ENCODE assay signal across 11 cellular contexts in genomic region chr20:3933126-3933684, GRCh38. TPM values are rescaled to one million over a fixed set of nuclear protein-coding genes. Genes with fewer than 3 reads are reported as not detected.
DNase-seq lines count a peak whose midpoint lies in the region; ATAC-seq and TF ChIP-seq lines count a peak whose summit lies in the region.
"Had no signal": no experiment of that assay in that cellular context is flagged by ENCODE, and none has a peak within 500 bp of the region (broad histone marks: within the 10 kb centered on the region; RNA-seq: fewer than 3 reads in every experiment).

No MANE protein-coding gene starts in this region.

- H3K9me3 Mint-ChIP-seq in T-helper 1 cell treated with Interleukin-12 subunit alpha and Interleukin-12 subunit beta and Interleukin-4 antibody, amounts not matched to agents 30 μg/mL and 1 μg/mL, for 36 hours = peaks cover 3% of the 10 kb centered on the region
- H3K9me3 Mint-ChIP-seq: nephron progenitor cell had no signal

- H3K27me3 Mint-ChIP-seq in T-helper 1 cell treated with Interleukin-12 subunit alpha and Interleukin-12 subunit beta and Interleukin-4 antibody, amounts not matched to agents 30 μg/mL and 1 μg/mL, for 36 hours (ENCODE audit: low read depth) = no peaks in the 10 kb centered on the region
- H3K27me3 Mint-ChIP-seq: IgD-negative memory B cell had no signal

- ATAC-seq in gastroesophageal sphincter = no peak
- ATAC-seq in GM21737 (IDR thresholded peaks at IDR 0.05; ENCODE audit: unreplicated experiment) = no peak
- no peak for ATAC-seq in GM19035 (IDR thresholded peaks at IDR 0.05; ENCODE audit: unreplicated experiment)
- ATAC-seq: HCT116 had no signal

- peaks cover 0 to 23% (median 0%) of the 10 kb centered on the region in 4 donors for H3K4me1 ChIP-seq in Peyer's patch
- peaks cover 7 to 75% (median 22%) of the 10 kb centered on the region in 3 donors for H3K4me1 ChIP-seq in gastroesophageal sphincter
- peaks cover 11 to 71% (median 32%) of the 10 kb centered on the region in 4 donors for H3K4me1 ChIP-seq in stomach

- no peak for TF ChIP-seq CTCF in Peyer's patch (IDR thresholded peaks at IDR 0.05)
- no peak for TF ChIP-seq CTCF in gastroesophageal sphincter (IDR thresholded peaks at IDR 0.05)
- TF ChIP-seq CTCF in stomach (IDR thresholded peaks at IDR 0.05) = no peak

- H3K9me3 ChIP-seq in Peyer's patch = no peaks in the 10 kb centered on the region
- no peaks in the 10 kb centered on the region for H3K9me3 ChIP-seq in gastroesophageal sphincter
- H3K9me3 ChIP-seq in stomach = no peaks in the 10 kb centered on the region

- intact Hi-C loops in stomach (cut with DNase I; ENCODE audit: low total_unique reads) = no loop called here

- peak overlapping the region; percentile 75 for H3K27ac Mint-ChIP-seq in T-helper 1 cell treated with Interleukin-12 subunit alpha and Interleukin-12 subunit beta and Interleukin-4 antibody, amounts not matched to agents 30 μg/mL and 1 μg/mL, for 36 hours

- WGBS in gastroesophageal sphincter (ENCODE audit: low coverage in 1 of 2), 2 donors = 49% methylated on average over 4 of the region's 7 CpGs; no CpG with 5 or more reads in 1 of the 2 donors
- 70 to 80% (median 77%) methylated on average over 7 of the region's 7 CpGs for WGBS in stomach, 5 donors

- peaks cover 18% of the 10 kb centered on the region for H3K36me3 Mint-ChIP-seq in T-helper 1 cell treated with Interleukin-12 subunit alpha and Interleukin-12 subunit beta and Interleukin-4 antibody, amounts not matched to agents 30 μg/mL and 1 μg/mL, for 36 hours (ENCODE audit: low read depth)

- H3K27ac ChIP-seq in Peyer's patch = peak overlapping the region in 3 of 4 donors; percentile 38 to 70 (median 53)
- H3K27ac ChIP-seq in gastroesophageal sphincter = peak overlapping the region in 3 of 4 donors; percentile 25 to 71 (median 62)
- peak overlapping the region in 4 of 5 donors; percentile 67 to 73 (median 70) for H3K27ac ChIP-seq in stomach

- H3K4me1 Mint-ChIP-seq in T-helper 1 cell treated with Interleukin-12 subunit alpha and Interleukin-12 subunit beta and Interleukin-4 antibody, amounts not matched to agents 30 μg/mL and 1 μg/mL, for 36 hours (ENCODE audit: low read depth) = peaks cover 18% of the 10 kb centered on the region

- H3K36me3 ChIP-seq in Peyer's patch = no peaks in the 10 kb centered on the region
- no peaks in the 10 kb centered on the region for H3K36me3 ChIP-seq in gastroesophageal sphincter
- peaks cover 0 to 10% (median 5%) of the 10 kb centered on the region in 4 donors for H3K36me3 ChIP-seq in stomach

- no peak for TF ChIP-seq POLR2A in Peyer's patch (IDR thresholded peaks at IDR 0.05)
- TF ChIP-seq POLR2A in gastroesophageal sphincter (IDR thresholded peaks at IDR 0.05) = no peak
- no peak for TF ChIP-seq POLR2A in stomach (IDR thresholded peaks at IDR 0.05)

- no peak overlapping the region for H3K4me3 Mint-ChIP-seq in T-helper 1 cell treated with Interleukin-12 subunit alpha and Interleukin-12 subunit beta and Interleukin-4 antibody, amounts not matched to agents 30 μg/mL and 1 μg/mL, for 36 hours
- H3K4me3 Mint-ChIP-seq: nephron progenitor cell had no signal

- DNase-seq in T-helper 1 cell (no peak), Peyer's patch (no peak), stomach (no peak), NCI-H1436 treated with DMSO at 0.1 percent for 48 hours (lab: John Stamatoyannopoulos, UW) (no peak)
- DNase-seq: nephron progenitor cell had no signal

- H3K27me3 ChIP-seq in Peyer's patch (no peaks in the 10 kb centered on the region), gastroesophageal sphincter (no peaks in the 10 kb centered on the region), stomach (no peaks in the 10 kb centered on the region)

- H3K4me3 ChIP-seq in Peyer's patch (peak overlapping the region in 2 of 4 donors; percentile 45 to 49), gastroesophageal sphincter (peak overlapping the region in 1 of 2 donors; percentile 49), stomach (peak overlapping the region; percentile 35 to 45 (median 42))

- TF ChIP-seq EP300 in gastroesophageal sphincter (IDR thresholded peaks at IDR 0.05) = no peak
- TF ChIP-seq EP300 in stomach (IDR thresholded peaks at IDR 0.05) = no peak

RNA-seq across cellular contexts. Expression of gene PANK2, which starts 44.0 kb away (rescaled TPM):
- total RNA-seq in Peyer's patch = 10 to 100 TPM; 17.9 to 53.6 (median 43.2) TPM
- total RNA-seq in gastroesophageal sphincter = 10 to 100 TPM; 49.0 to 58.1 (median 54.3) TPM
- 10 to 100 TPM in 4 of 5 donors, 1 to 10 TPM in 1; 8.8 to 68.4 (median 39.0) TPM for total RNA-seq in stomach
- polyA plus RNA-seq in stomach = 10 to 100 TPM; 19.3 to 28.5 (median 25.1) TPM
